Comparison of ENCODE assay signal across 24 cellular contexts in genomic region chr4:22532896-22533295, GRCh38. TPM values are rescaled to one million over a fixed set of nuclear protein-coding genes. Genes with fewer than 3 reads are reported as not detected.
"Had no signal": no experiment of that assay in that cellular context is flagged by ENCODE, and none has a peak within 500 bp of the region (broad histone marks: within the 10 kb centered on the region; RNA-seq: fewer than 3 reads in every experiment).

No MANE protein-coding gene starts in this region.

- H3K9me3 ChIP-seq: colonic mucosa had no signal

- H3K4me3 Mint-ChIP-seq: activated B cell treated with CpG ODN at 0.5 μM for 24 hours; activated naive CD4-positive, alpha-beta T cell treated with anti-CD3 and anti-CD28 coated beads, Interleukin-2, amount 10 ng/mL, durations not matched to agents 7 days and 5 days; activated naive CD8-positive, alpha-beta T cell treated with anti-CD3 and anti-CD28 coated beads, Interleukin-2, amount 10 ng/mL, durations not matched to agents 7 days and 5 days; activated T-cell treated with anti-CD3 and anti-CD28 coated beads, Interleukin-2, amount 50 U/mL, for 24 hours; activated T-cell treated with anti-CD3 and anti-CD28 coated beads, Interleukin-2, amount 50 U/mL, for 72 hours; brain had no signal

- H3K27ac ChIP-seq: ascending aorta, colonic mucosa, esophagus squamous epithelium, WERI-Rb-1 had no signal

- H3K36me3 Mint-ChIP-seq: activated naive CD4-positive, alpha-beta T cell treated with anti-CD3 and anti-CD28 coated beads, Interleukin-2, amount 10 ng/mL, durations not matched to agents 7 days and 5 days; activated naive CD8-positive, alpha-beta T cell treated with anti-CD3 and anti-CD28 coated beads, Interleukin-2, amount 10 ng/mL, durations not matched to agents 7 days and 5 days had no signal

- H3K27me3 Mint-ChIP-seq: activated B cell treated with CpG ODN at 0.5 μM for 24 hours; activated naive CD4-positive, alpha-beta T cell treated with anti-CD3 and anti-CD28 coated beads, Interleukin-2, amount 10 ng/mL, durations not matched to agents 7 days and 5 days; activated T-cell treated with anti-CD3 and anti-CD28 coated beads, Interleukin-2, amount 50 U/mL, for 24 hours; brain had no signal

- H3K36me3 ChIP-seq: ascending aorta, colonic mucosa, esophagus squamous epithelium, WERI-Rb-1 had no signal

- DNase-seq: activated B cell treated with CpG ODN at 0.5 μM for 24 hours; activated CD4-positive, alpha-beta T cell treated with anti-CD3 and anti-CD28 coated beads for 48 hours; activated CD4-positive, alpha-beta T cell treated with anti-CD3 and anti-CD28 coated beads, Interleukin-2, amount 50 U/mL, for 1 hour; activated CD4-positive, alpha-beta T cell treated with anti-CD3 and anti-CD28 coated beads, Interleukin-2, amount 50 U/mL, for 48 hours; activated CD8-positive, alpha-beta memory T cell treated with anti-CD3 and anti-CD28 coated beads, Interleukin-2, amount 50 U/mL, for 48 hours; activated gamma-delta T cell; activated naive CD4-positive, alpha-beta T cell; activated naive CD4-positive, alpha-beta T cell treated with anti-CD3 and anti-CD28 coated beads, Interleukin-2, amount 10 ng/mL, durations not matched to agents 7 days and 5 days; activated naive CD8-positive, alpha-beta T cell treated with anti-CD3 and anti-CD28 coated beads, Interleukin-2, amount 10 ng/mL, durations not matched to agents 7 days and 5 days; activated T-cell treated with anti-CD3 and anti-CD28 coated beads for 4 hours; activated T-cell treated with anti-CD3 and anti-CD28 coated beads, Interleukin-2, amount 50 U/mL, for 24 hours; activated T-cell treated with anti-CD3 and anti-CD28 coated beads, Interleukin-2, amount 50 U/mL, for 72 hours; caudate nucleus; colonic mucosa; effector CD8-positive, alpha-beta T cell; erythroblast; esophagus squamous epithelium; foreskin fibroblast; head of caudate nucleus; T-helper 2 cell; WERI-Rb-1 had no signal

- H3K4me3 ChIP-seq: ascending aorta, colonic mucosa, esophagus squamous epithelium had no signal

- H3K4me1 Mint-ChIP-seq: activated B cell treated with CpG ODN at 0.5 μM for 24 hours; activated naive CD4-positive, alpha-beta T cell treated with anti-CD3 and anti-CD28 coated beads, Interleukin-2, amount 10 ng/mL, durations not matched to agents 7 days and 5 days; activated naive CD8-positive, alpha-beta T cell treated with anti-CD3 and anti-CD28 coated beads, Interleukin-2, amount 10 ng/mL, durations not matched to agents 7 days and 5 days had no signal

- H3K27ac Mint-ChIP-seq: activated B cell treated with CpG ODN at 0.5 μM for 24 hours; activated naive CD4-positive, alpha-beta T cell treated with anti-CD3 and anti-CD28 coated beads, Interleukin-2, amount 10 ng/mL, durations not matched to agents 7 days and 5 days; activated naive CD4-positive, alpha-beta T cell treated with anti-CD3 and anti-CD28 coated beads, Interleukin-2, amount 50 U/mL, for 72 hours; activated naive CD8-positive, alpha-beta T cell treated with anti-CD3 and anti-CD28 coated beads, Interleukin-2, amount 10 ng/mL, durations not matched to agents 7 days and 5 days; activated T-cell treated with anti-CD3 and anti-CD28 coated beads, Interleukin-2, amount 50 U/mL, for 24 hours; activated T-cell treated with anti-CD3 and anti-CD28 coated beads, Interleukin-2, amount 50 U/mL, for 72 hours; brain had no signal

- H3K27me3 ChIP-seq: ascending aorta, colonic mucosa had no signal

- H3K4me1 ChIP-seq: ascending aorta, colonic mucosa had no signal

RNA-seq across cellular contexts. Expression of gene ADGRA3, which starts 17.0 kb away (rescaled TPM):
- total RNA-seq: activated B cell treated with CpG ODN at 0.5 μM for 24 hours had no signal
